8 cellular contexts compared by ENCODE assay signal in the genomic region with DNA sequence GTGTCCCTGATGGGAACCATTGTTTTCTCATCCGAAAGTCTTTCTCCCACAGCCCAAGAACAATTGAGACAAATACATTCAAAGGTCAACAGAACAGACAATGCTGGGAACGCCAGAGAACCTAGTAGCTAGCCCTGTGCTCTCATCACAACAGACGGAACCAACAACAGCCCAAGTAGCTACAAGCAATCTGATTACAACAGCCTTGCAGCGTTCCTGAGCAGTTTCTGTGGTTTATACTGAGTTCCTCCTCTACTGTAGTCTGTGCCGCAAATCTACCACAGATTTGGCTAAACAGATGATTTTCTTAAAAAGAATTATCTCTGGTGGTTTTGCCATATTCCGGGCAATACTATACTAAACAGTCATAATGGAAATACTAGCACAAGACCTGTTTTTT.
DNase-seq lines count a peak whose midpoint lies in the region; ATAC-seq and TF ChIP-seq lines count a peak whose summit lies in the region.

No MANE protein-coding gene starts in this region.

- H3K4me1 Mint-ChIP-seq in CD4-positive, alpha-beta T cell (ENCODE audit: low read depth) = no peaks in the 10 kb centered on the region

- no peak for TF ChIP-seq CTCF in fibroblast of the aortic adventitia (IDR thresholded peaks at IDR 0.05; ENCODE audit: insufficient read depth, low read length)
- no peak for TF ChIP-seq CTCF in CD4-positive, alpha-beta T cell (IDR thresholded peaks at IDR 0.05)

- no peaks in the 10 kb centered on the region for H3K9me3 Mint-ChIP-seq in CD4-positive, alpha-beta T cell

- no peaks in the 10 kb centered on the region for H3K9me3 ChIP-seq in CD4-positive, alpha-beta T cell (ENCODE audit: control insufficient read depth, low read length)

- H3K27ac ChIP-seq in CD4-positive, alpha-beta T cell (ENCODE audit: low read depth, low read length) = no peak overlapping the region

- intact Hi-C loops in CD4-positive, alpha-beta T cell (cut with DNase I, micrococcal nuclease) = no loop called here

- peaks cover 36% of the 10 kb centered on the region for H3K27me3 Mint-ChIP-seq in CD4-positive, alpha-beta T cell

- CTCF ChIA-PET in CD4-positive, alpha-beta T cell (lab: Charles Lee) = interaction anchor here (0.9 kb wide), 1 partner anchor 27 kb away, joined by 3 read pairs; no protein-coding TSS in a partner anchor

- peak; percentile 92 for ATAC-seq in GM18499 (IDR thresholded peaks at IDR 0.05; ENCODE audit: insufficient read depth, unreplicated experiment)
- peak; percentile 76 for ATAC-seq in GM21786 (IDR thresholded peaks at IDR 0.05; ENCODE audit: unreplicated experiment)
- no peak for ATAC-seq in CD4-positive, alpha-beta T cell (ENCODE audit: poor library complexity)

- POLR2A ChIA-PET in CD4-positive, alpha-beta T cell (lab: Charles Lee) = no interaction called here

- H3K4me3 ChIP-seq in Jurkat, Clone E6-1 (ENCODE audit: low read length) = no peak overlapping the region
- peak overlapping the region; percentile 2 for H3K4me3 ChIP-seq in fibroblast of the aortic adventitia (ENCODE audit: low read depth, low read length)

- peaks cover 4% of the 10 kb centered on the region for H3K27me3 ChIP-seq in CD4-positive, alpha-beta T cell (ENCODE audit: control insufficient read depth, insufficient read depth, low read length)

- no peak overlapping the region for H3K27ac Mint-ChIP-seq in CD4-positive, alpha-beta T cell

- DNase-seq in Jurkat, Clone E6-1 (ENCODE audit: low read depth, low spot score) = peak; percentile 70
- DNase-seq in fibroblast of the aortic adventitia (ENCODE audit: low read depth) (peak; percentile 94), NCI-H526 (lab: John Stamatoyannopoulos, UW) (no peak), epidermal melanocyte (ENCODE audit: insufficient read length, low spot score) (no peak)
- no peak for DNase-seq in CD4-positive, alpha-beta T cell
- DNase-seq in central memory CD4-positive, alpha-beta T cell = no peak

- no peaks in the 10 kb centered on the region for H3K36me3 Mint-ChIP-seq in CD4-positive, alpha-beta T cell (ENCODE audit: low read depth)

- no peak overlapping the region for H3K4me3 Mint-ChIP-seq in CD4-positive, alpha-beta T cell

Comparison
In these comparisons a context has a peak if more than half of its experiments do, and no peak if none do; other contexts are left out.
1. DNase-seq: peak in Jurkat, Clone E6-1 (single experiment) and fibroblast of the aortic adventitia (single experiment); none in CD4-positive, alpha-beta T cell (0 of 10), central memory CD4-positive, alpha-beta T cell (single experiment), NCI-H526 (0 of 2) and epidermal melanocyte (single experiment).